10 cellular contexts compared by ENCODE assay signal in the genomic region with DNA sequence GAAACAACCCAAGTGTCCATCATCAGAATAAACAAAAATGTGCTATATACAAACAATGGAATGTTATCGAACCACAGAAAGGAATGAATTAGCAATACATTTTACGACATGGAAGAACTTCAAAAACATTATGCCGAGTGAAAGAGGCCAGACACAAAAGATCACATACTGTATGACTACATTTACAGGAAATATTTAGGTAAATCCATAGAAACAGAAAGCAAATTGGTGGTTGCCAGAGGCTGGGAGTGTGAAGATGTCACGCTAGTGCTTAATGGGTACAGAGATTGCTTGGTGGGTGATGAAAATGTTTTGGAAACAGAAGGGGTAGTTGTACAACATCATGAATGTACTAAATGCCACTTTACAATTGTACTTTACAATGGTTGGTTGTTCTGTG. TPM values are rescaled to one million over a fixed set of nuclear protein-coding genes. Genes with fewer than 3 reads are reported as not detected.
A peak's percentile ranks its signal among the peaks of the same experiment; 100 is the strongest.
DNase-seq lines count a peak whose midpoint lies in the region; ATAC-seq, FAIRE-seq and TF ChIP-seq lines count a peak whose summit lies in the region.
"Not testable (repeated sequence)": the region's sequence is repeated elsewhere in the genome, so short reads cannot be mapped to it uniquely, and the experiment has no call there.
"Had no signal": no experiment of that assay in that cellular context is flagged by ENCODE, and none has a peak within 500 bp of the region (broad histone marks: within the 10 kb centered on the region; RNA-seq: fewer than 3 reads in every experiment).

No MANE protein-coding gene starts in this region.

- not testable (repeated sequence) for H3K27me3 ChIP-seq in bronchial epithelial cell (ENCODE audit: control insufficient read depth, insufficient read depth, low read length)

- not testable (repeated sequence) for H3K36me3 ChIP-seq in bronchial epithelial cell (ENCODE audit: control insufficient read depth, insufficient read depth, low read length)

- not testable (repeated sequence) for H3K27ac Mint-ChIP-seq in activated T-cell treated with anti-CD3 and anti-CD28 coated beads, Interleukin-2, amount 50 U/mL, for 72 hours; activated naive CD8-positive, alpha-beta T cell treated with anti-CD3 and anti-CD28 coated beads, Interleukin-2, amount 10 ng/mL, durations not matched to agents 7 days and 5 days; natural killer cell treated with Interleukin-12 subunit alpha and Interleukin-12 subunit beta and Interleukin-15 and Interleukin-18, amount 100 ng/mL, for 72 hours

- not testable (repeated sequence) for H3K9me3 Mint-ChIP-seq in activated T-cell treated with anti-CD3 and anti-CD28 coated beads, Interleukin-2, amount 50 U/mL, for 72 hours; activated naive CD8-positive, alpha-beta T cell treated with anti-CD3 and anti-CD28 coated beads, Interleukin-2, amount 10 ng/mL, durations not matched to agents 7 days and 5 days; natural killer cell treated with Interleukin-12 subunit alpha and Interleukin-12 subunit beta and Interleukin-15 and Interleukin-18, amount 100 ng/mL, for 72 hours

- not testable (repeated sequence) for H3K36me3 Mint-ChIP-seq in activated T-cell treated with anti-CD3 and anti-CD28 coated beads, Interleukin-2, amount 50 U/mL, for 72 hours (ENCODE audit: insufficient read depth in 2 of 2); activated naive CD8-positive, alpha-beta T cell treated with anti-CD3 and anti-CD28 coated beads, Interleukin-2, amount 10 ng/mL, durations not matched to agents 7 days and 5 days; natural killer cell treated with Interleukin-12 subunit alpha and Interleukin-12 subunit beta and Interleukin-15 and Interleukin-18, amount 100 ng/mL, for 72 hours

- peak overlapping the region in 1 of 2 donors; percentile 15 for H3K4me3 Mint-ChIP-seq in activated T-cell treated with anti-CD3 and anti-CD28 coated beads, Interleukin-2, amount 50 U/mL, for 72 hours
- H3K4me3 Mint-ChIP-seq in activated naive CD8-positive, alpha-beta T cell treated with anti-CD3 and anti-CD28 coated beads, Interleukin-2, amount 10 ng/mL, durations not matched to agents 7 days and 5 days; natural killer cell treated with Interleukin-12 subunit alpha and Interleukin-12 subunit beta and Interleukin-15 and Interleukin-18, amount 100 ng/mL, for 72 hours: not testable (repeated sequence)

- FAIRE-seq in GM18507 (lab: Jason Lieb, UNC): peak; percentile 51
- peak; percentile 83 for FAIRE-seq in bronchial epithelial cell (lab: Jason Lieb, UNC)

- ATAC-seq in activated CD4-positive, CD25-positive, alpha-beta regulatory T cell treated with anti-CD3 and anti-CD28 coated beads, Interleukin-2, amount 50 U/mL, for 24 hours: peak; percentile 17 to 36
- peak; percentile 47 to 62 for ATAC-seq in activated T-cell treated with anti-CD3 and anti-CD28 coated beads, Interleukin-2, amount 50 U/mL, for 72 hours (replicated peaks in 1 of 2)
- ATAC-seq in activated naive CD8-positive, alpha-beta T cell treated with anti-CD3 and anti-CD28 coated beads, Interleukin-2, amount 10 ng/mL, durations not matched to agents 7 days and 5 days (ENCODE audit: low read depth): peak; percentile 33
- peak; percentile 27 to 50 for ATAC-seq in natural killer cell treated with Interleukin-12 subunit alpha and Interleukin-12 subunit beta and Interleukin-15 and Interleukin-18, amount 100 ng/mL, for 72 hours
- ATAC-seq in stimulated activated naive CD8-positive, alpha-beta T cell treated with anti-CD3 and anti-CD28 coated beads, Interleukin-15, Interleukin-2, amounts not matched to agents 100 U/mL and 50 U/mL, for 24 hours: peak; percentile 61

- not testable (repeated sequence) for H3K4me3 ChIP-seq in bronchial epithelial cell (ENCODE audit: low read depth, low read length)

- not testable (repeated sequence) for H3K4me1 Mint-ChIP-seq in activated T-cell treated with anti-CD3 and anti-CD28 coated beads, Interleukin-2, amount 50 U/mL, for 72 hours (ENCODE audit: low read depth); activated naive CD8-positive, alpha-beta T cell treated with anti-CD3 and anti-CD28 coated beads, Interleukin-2, amount 10 ng/mL, durations not matched to agents 7 days and 5 days; natural killer cell treated with Interleukin-12 subunit alpha and Interleukin-12 subunit beta and Interleukin-15 and Interleukin-18, amount 100 ng/mL, for 72 hours (ENCODE audit: low read depth in 2 of 2)

- H3K27me3 Mint-ChIP-seq in activated T-cell treated with anti-CD3 and anti-CD28 coated beads, Interleukin-2, amount 50 U/mL, for 72 hours (ENCODE audit: low read depth): peaks cover 24% of the 10 kb centered on the region
- H3K27me3 Mint-ChIP-seq in activated naive CD8-positive, alpha-beta T cell treated with anti-CD3 and anti-CD28 coated beads, Interleukin-2, amount 10 ng/mL, durations not matched to agents 7 days and 5 days: not testable (repeated sequence)
- peaks cover 0 to 12% of the 10 kb centered on the region in 2 donors for H3K27me3 Mint-ChIP-seq in natural killer cell treated with Interleukin-12 subunit alpha and Interleukin-12 subunit beta and Interleukin-15 and Interleukin-18, amount 100 ng/mL, for 72 hours

- not testable (repeated sequence) for DNase-seq in GM18507 (ENCODE audit: extremely low spot score, insufficient read length, low read depth); activated T-cell treated with anti-CD3 and anti-CD28 coated beads, Interleukin-2, amount 50 U/mL, for 72 hours; activated naive CD8-positive, alpha-beta T cell treated with anti-CD3 and anti-CD28 coated beads, Interleukin-2, amount 10 ng/mL, durations not matched to agents 7 days and 5 days; bronchial epithelial cell (ENCODE audit: low read depth); natural killer cell treated with Interleukin-12 subunit alpha and Interleukin-12 subunit beta and Interleukin-15 and Interleukin-18, amount 100 ng/mL, for 72 hours (ENCODE audit: low spot score); stimulated activated naive CD8-positive, alpha-beta T cell treated with anti-CD3 and anti-CD28 coated beads, Interleukin-15, Interleukin-2, amounts not matched to agents 100 U/mL and 50 U/mL, for 24 hours

- TF ChIP-seq CTCF in bronchial epithelial cell (IDR thresholded peaks at IDR 0.05; ENCODE audit: insufficient read depth, low read length, severe bottlenecking): not testable (repeated sequence)

- POLR2A ChIA-PET in activated naive CD8-positive, alpha-beta T cell treated with anti-CD3 and anti-CD28 coated beads, Interleukin-2, amount 10 ng/mL, durations not matched to agents 7 days and 5 days (lab: Charles Lee): not testable (repeated sequence)

RNA-seq across cellular contexts. Expression of gene SUPT20HL2, which starts 5.1 kb away (rescaled TPM):
- total RNA-seq in activated T-cell treated with anti-CD3 and anti-CD28 coated beads, Interleukin-2, amount 50 U/mL, for 72 hours: not detected
- not detected for total RNA-seq in activated naive CD8-positive, alpha-beta T cell treated with anti-CD3 and anti-CD28 coated beads, Interleukin-2, amount 10 ng/mL, durations not matched to agents 7 days and 5 days
- not detected in 2 replicates for total RNA-seq in bronchial epithelial cell
- total RNA-seq in natural killer cell treated with Interleukin-12 subunit alpha and Interleukin-12 subunit beta and Interleukin-15 and Interleukin-18, amount 100 ng/mL, for 72 hours: not detected
- total RNA-seq: A172; CD4-positive, CD25-positive, alpha-beta regulatory T cell; HT-29 had no signal

RNA-seq across cellular contexts. Expression of gene SUPT20HL1, which starts 51.6 kb away (rescaled TPM):
- not detected for total RNA-seq in activated T-cell treated with anti-CD3 and anti-CD28 coated beads, Interleukin-2, amount 50 U/mL, for 72 hours
- not detected for total RNA-seq in activated naive CD8-positive, alpha-beta T cell treated with anti-CD3 and anti-CD28 coated beads, Interleukin-2, amount 10 ng/mL, durations not matched to agents 7 days and 5 days
- total RNA-seq in bronchial epithelial cell: under 0.01 TPM in 1 of 2 replicates, not detected in the other
- not detected for total RNA-seq in natural killer cell treated with Interleukin-12 subunit alpha and Interleukin-12 subunit beta and Interleukin-15 and Interleukin-18, amount 100 ng/mL, for 72 hours
- total RNA-seq: A172; CD4-positive, CD25-positive, alpha-beta regulatory T cell; HT-29 had no signal
